Comparison of ENCODE assay signal across 26 cellular contexts in genomic region chr3:65890328-65890727, GRCh38.
DNase-seq lines count a peak whose midpoint lies in the region; ATAC-seq and TF ChIP-seq lines count a peak whose summit lies in the region.
"Had no signal": no experiment of that assay in that cellular context is flagged by ENCODE, and none has a peak within 500 bp of the region (broad histone marks: within the 10 kb centered on the region; RNA-seq: fewer than 3 reads in every experiment).

No MANE protein-coding gene starts in this region.

- H2AK5ac ChIP-seq in IMR-90 (ENCODE audit: low read depth, low read length): no peak overlapping the region; the same call in 1 of the 2 replicates

- TF ChIP-seq POLR2A in IMR-90 (IDR thresholded peaks at IDR 0.05; ENCODE audit: low read depth, low read length): no peak
- no peak for TF ChIP-seq POLR2A in esophagus muscularis mucosa (IDR thresholded peaks at IDR 0.05; ENCODE audit: low read depth)

- H3K27me3 Mint-ChIP-seq in CD4-positive, alpha-beta memory T cell: no peaks in the 10 kb centered on the region
- H3K27me3 Mint-ChIP-seq: B cell; CD8-positive, alpha-beta memory T cell had no signal

- H4K5ac ChIP-seq in IMR-90 (ENCODE audit: low read depth, low read length): no peak overlapping the region

- H3K27ac ChIP-seq in IMR-90 (ENCODE audit: insufficient read depth, low read length): no peak overlapping the region
- H3K27ac ChIP-seq in VCaP: peak overlapping the region; percentile 38
- H3K27ac ChIP-seq in esophagus muscularis mucosa (replicated peaks in 1 of 4): no peak overlapping the region
- H3K27ac ChIP-seq in aorta (ENCODE audit: low read depth in 1 of 2, low read length in 2 of 2): peak overlapping the region in 1 of 2 donors; percentile 28
- no peak overlapping the region for H3K27ac ChIP-seq in CD4-positive, alpha-beta memory T cell (ENCODE audit: low read depth, low read length)
- H3K27ac ChIP-seq: C4-2B, PC-9 had no signal

- peaks cover 0 to 6% (median 3%) of the 10 kb centered on the region in 8 donors for H3K9me3 Mint-ChIP-seq in CD4-positive, alpha-beta memory T cell
- H3K9me3 Mint-ChIP-seq: GM23338 had no signal

- H3K4me3 ChIP-seq in IMR-90 (ENCODE audit: insufficient read depth, low read depth, low read length) (no peak overlapping the region), esophagus muscularis mucosa (no peak overlapping the region), aorta (ENCODE audit: low read length in 2 of 2) (no peak overlapping the region), HAP-1 (no peak overlapping the region)
- H3K4me3 ChIP-seq in CD4-positive, alpha-beta memory T cell (ENCODE audit: low read length in 2 of 2): no peak overlapping the region
- H3K4me3 ChIP-seq: A549, GM23338, K562, MG63, PC-9 had no signal

- H2BK120ac ChIP-seq in IMR-90 (ENCODE audit: low read depth, low read length): no peak overlapping the region; the same call in 1 of the 2 replicates

- peaks cover 13% of the 10 kb centered on the region; the same call in 1 of the 2 replicates for H4K20me1 ChIP-seq in IMR-90 (ENCODE audit: insufficient read depth, low read length)

- no peaks in the 10 kb centered on the region for H3K9me3 ChIP-seq in IMR-90 (ENCODE audit: control insufficient read depth, insufficient read depth, low read length)
- H3K9me3 ChIP-seq in esophagus muscularis mucosa: no peaks in the 10 kb centered on the region
- no peaks in the 10 kb centered on the region for H3K9me3 ChIP-seq in aorta (ENCODE audit: control insufficient read depth, low read length)
- H3K9me3 ChIP-seq in CD4-positive, alpha-beta memory T cell (ENCODE audit: control insufficient read depth in 1 of 2, low read length in 2 of 2): no peaks in the 10 kb centered on the region
- H3K9me3 ChIP-seq in HAP-1: no peaks in the 10 kb centered on the region
- H3K9me3 ChIP-seq: A549, MG63 had no signal

- peak overlapping the region; percentile 13 for H2BK5ac ChIP-seq in IMR-90 (ENCODE audit: low read depth, low read length, poor library complexity, severe bottlenecking)

- H2AFZ ChIP-seq in IMR-90 (replicated peaks; ENCODE audit: low read length, poor library complexity): no peak overlapping the region
- H2AFZ ChIP-seq: GM23338, PC-9 had no signal

- no peaks in the 10 kb centered on the region for H3K36me3 Mint-ChIP-seq in CD4-positive, alpha-beta memory T cell
- H3K36me3 Mint-ChIP-seq: CD8-positive, alpha-beta memory T cell had no signal

- no peak overlapping the region for H3K27ac Mint-ChIP-seq in CD4-positive, alpha-beta memory T cell
- H3K27ac Mint-ChIP-seq: B cell; CD8-positive, alpha-beta memory T cell; GM23338 had no signal

- H3K23ac ChIP-seq in IMR-90 (ENCODE audit: low read depth, low read length): no peak overlapping the region

- H2BK20ac ChIP-seq in IMR-90 (ENCODE audit: low read depth, low read length): peak overlapping the region; percentile 41; the same call in 1 of the 2 replicates

- H3K9me1 ChIP-seq in IMR-90 (ENCODE audit: insufficient read depth, low read length): peaks cover 4% of the 10 kb centered on the region; the same call in 1 of the 2 replicates

- no TSS peak for BruUV-seq in IMR-90 (replicated peaks; lab: Mats Ljungman, UMichigan)

- H3K36me3 ChIP-seq in IMR-90 (ENCODE audit: control insufficient read depth, insufficient read depth, low read length) (no peaks in the 10 kb centered on the region), esophagus muscularis mucosa (no peaks in the 10 kb centered on the region), aorta (ENCODE audit: control insufficient read depth in 1 of 2, insufficient read depth in 2 of 2, low read length in 1 of 2) (no peaks in the 10 kb centered on the region), HAP-1 (replicated peaks) (no peaks in the 10 kb centered on the region)
- no peaks in the 10 kb centered on the region for H3K36me3 ChIP-seq in CD4-positive, alpha-beta memory T cell (ENCODE audit: insufficient read depth, low read length)
- H3K36me3 ChIP-seq: MG63 had no signal

- DNase-seq in IMR-90: no peak
- peak; percentile 19 for DNase-seq in esophagus muscularis mucosa (ENCODE audit: extremely low spot score)
- DNase-seq in aorta: no peak
- DNase-seq in CD4-positive, alpha-beta memory T cell: no peak
- no peak for DNase-seq in HAP-1 (ENCODE audit: low spot score in 2 of 2)
- DNase-seq in NCI-H1436 (lab: John Stamatoyannopoulos, UW): no peak
- DNase-seq: CD8-positive, alpha-beta memory T cell; DMS 273 treated with DMSO at 0.1 percent for 48 hours; DMS79; EL; GDM1; HCEC 1CT; MG63; NCI-H1105 treated with DMSO at 0.1 percent for 48 hours; NCI-H2029 treated with DMSO at 0.1 percent for 48 hours; NCI-H446 treated with DMSO at 0.1 percent for 48 hours; NCI-H526; PC-9; SHP77 had no signal

- no peak overlapping the region for H2AK9ac ChIP-seq in IMR-90 (replicated peaks; ENCODE audit: low read depth, low read length, poor library complexity)

- H3K56ac ChIP-seq in IMR-90 (ENCODE audit: extremely low read depth, insufficient read depth, low read length): no peak overlapping the region

- H3K18ac ChIP-seq in IMR-90 (ENCODE audit: low read depth, low read length): no peak overlapping the region; the same call in 1 of the 2 replicates

- 0 out of 2 replicates have a peak overlapping the region, but pooled peaks have one; percentile 15 for H4K91ac ChIP-seq in IMR-90 (ENCODE audit: insufficient read depth, low read depth, low read length)

- intact Hi-C loops in IMR-90 (cut with micrococcal nuclease): no loop called here
- intact Hi-C loops in esophagus muscularis mucosa (cut with DNase I): loop anchor here (5.0 kb wide), 1 partner anchor 147 kb away; the partner anchor contains the start of gene MAGI1
- intact Hi-C loops in aorta (cut with DNase I): loop anchor here in 1 of 2 donors (5.0 kb wide), 1 partner anchor 157 kb away; no protein-coding TSS in a partner anchor
- intact Hi-C loops in CD4-positive, alpha-beta memory T cell (cut with micrococcal nuclease): no loop called here

- no peak for TF ChIP-seq RAD21 in IMR-90 (IDR thresholded peaks at IDR 0.05; ENCODE audit: low read length)

- POLR2A ChIA-PET in IMR-90 (lab: Charles Lee; ENCODE audit: unreplicated experiment): no interaction called here
- POLR2A ChIA-PET in CD4-positive, alpha-beta memory T cell (lab: Charles Lee; ENCODE audit: partially characterized antibody): no interaction called here

- TF ChIP-seq CTCF in IMR-90 (conservative IDR thresholded peaks at IDR 0.05; ENCODE audit: low read depth, low read length) (no peak), VCaP (conservative IDR thresholded peaks at IDR 0.05) (no peak), esophagus muscularis mucosa (IDR thresholded peaks at IDR 0.05) (no peak)

- TF ChIP-seq EP300 in esophagus muscularis mucosa (IDR thresholded peaks at IDR 0.05): no peak

- 100% methylated on average over 1 of the region's 6 CpGs; no CpG with 5 or more reads in 1 of the 2 experiments for WGBS in IMR-90 (ENCODE audit: extremely low coverage in 2 of 2, insufficient read length in 1 of 2), 2 experiments
- WGBS in esophagus muscularis mucosa: 93% methylated on average over 6 of the region's 6 CpGs
- WGBS in aorta, 2 donors: 5 to 20% methylated on average over 6 of the region's 6 CpGs

- H3K9ac ChIP-seq in IMR-90 (ENCODE audit: low read depth, low read length): no peak overlapping the region

- dilution Hi-C loops in IMR-90 (cut with HindIII; ENCODE audit: low sequenced_read_pairs, unreplicated experiment): no loop called here

- peak overlapping the region in 1 of 2 experiments; percentile 3; a peak in 1 of 4 replicates for H4K8ac ChIP-seq in IMR-90 (ENCODE audit: low read depth in 2 of 2, low read length in 2 of 2)

- in situ Hi-C loops in IMR-90 (cut with MboI; ENCODE audit: low sequenced_read_pairs): no loop called here
- in situ Hi-C loops in HAP-1 (cut with MboI; ENCODE audit: low sequenced_read_pairs): no loop called here

- 0 out of 2 replicates have a peak overlapping the region, but pooled peaks have one; percentile 12 for H3K14ac ChIP-seq in IMR-90 (replicated peaks; ENCODE audit: low read depth, low read length)

- H3K4ac ChIP-seq in IMR-90 (ENCODE audit: low read depth, low read length): peak overlapping the region; percentile 55; the same call in 1 of the 2 replicates

- H3K4me1 ChIP-seq in IMR-90 (ENCODE audit: control insufficient read depth, insufficient read depth, low read length): peaks cover 8% of the 10 kb centered on the region
- H3K4me1 ChIP-seq in esophagus muscularis mucosa: peaks cover 5 to 20% (median 9%) of the 10 kb centered on the region in 4 donors
- peaks cover 0 to 8% of the 10 kb centered on the region in 2 donors for H3K4me1 ChIP-seq in aorta (ENCODE audit: control insufficient read depth in 1 of 2, insufficient read depth in 2 of 2, low read length in 2 of 2)
- no peaks in the 10 kb centered on the region for H3K4me1 ChIP-seq in CD4-positive, alpha-beta memory T cell (ENCODE audit: insufficient read depth, low read length)
- no peaks in the 10 kb centered on the region for H3K4me1 ChIP-seq in HAP-1

- no peak overlapping the region for H3K4me3 Mint-ChIP-seq in CD4-positive, alpha-beta memory T cell
- H3K4me3 Mint-ChIP-seq: B cell; CD8-positive, alpha-beta memory T cell; GM23338 had no signal

- CTCF ChIA-PET in IMR-90 (lab: Yijun Ruan, JAX): no interaction called here
- CTCF ChIA-PET in CD4-positive, alpha-beta memory T cell (lab: Charles Lee; ENCODE audit: partially characterized antibody): no interaction called here

- no peak overlapping the region for H3K4me2 ChIP-seq in IMR-90 (ENCODE audit: low read depth, low read length)
- H3K4me2 ChIP-seq: PC-9 had no signal

- peaks cover 19 to 61% of the 10 kb centered on the region in 2 experiments for H3K79me1 ChIP-seq in IMR-90 (ENCODE audit: low read depth in 1 of 2, low read length in 2 of 2)

- H3K27me3 ChIP-seq in IMR-90 (ENCODE audit: control insufficient read depth, insufficient read depth, low read length) (no peaks in the 10 kb centered on the region), esophagus muscularis mucosa (no peaks in the 10 kb centered on the region), aorta (ENCODE audit: control insufficient read depth in 1 of 2, insufficient read depth in 2 of 2, low read length in 1 of 2) (no peaks in the 10 kb centered on the region), HAP-1 (ENCODE audit: low read depth) (no peaks in the 10 kb centered on the region; the same call in 1 of the 2 replicates)
- H3K27me3 ChIP-seq in CD4-positive, alpha-beta memory T cell (ENCODE audit: insufficient read depth, low read length): no peaks in the 10 kb centered on the region
- H3K27me3 ChIP-seq: MG63 had no signal

- no peaks in the 10 kb centered on the region for H3K4me1 Mint-ChIP-seq in CD4-positive, alpha-beta memory T cell
- H3K4me1 Mint-ChIP-seq: B cell; CD8-positive, alpha-beta memory T cell had no signal

- ATAC-seq in IMR-90 (ENCODE audit: low read depth) (no peak), aorta (ENCODE audit: low FRiP score) (peak; percentile 38)
- ATAC-seq: HepG2, K562 had no signal

- H2BK15ac ChIP-seq in IMR-90 (ENCODE audit: low read depth, low read length): no peak overlapping the region
